In the genomic region with DNA sequence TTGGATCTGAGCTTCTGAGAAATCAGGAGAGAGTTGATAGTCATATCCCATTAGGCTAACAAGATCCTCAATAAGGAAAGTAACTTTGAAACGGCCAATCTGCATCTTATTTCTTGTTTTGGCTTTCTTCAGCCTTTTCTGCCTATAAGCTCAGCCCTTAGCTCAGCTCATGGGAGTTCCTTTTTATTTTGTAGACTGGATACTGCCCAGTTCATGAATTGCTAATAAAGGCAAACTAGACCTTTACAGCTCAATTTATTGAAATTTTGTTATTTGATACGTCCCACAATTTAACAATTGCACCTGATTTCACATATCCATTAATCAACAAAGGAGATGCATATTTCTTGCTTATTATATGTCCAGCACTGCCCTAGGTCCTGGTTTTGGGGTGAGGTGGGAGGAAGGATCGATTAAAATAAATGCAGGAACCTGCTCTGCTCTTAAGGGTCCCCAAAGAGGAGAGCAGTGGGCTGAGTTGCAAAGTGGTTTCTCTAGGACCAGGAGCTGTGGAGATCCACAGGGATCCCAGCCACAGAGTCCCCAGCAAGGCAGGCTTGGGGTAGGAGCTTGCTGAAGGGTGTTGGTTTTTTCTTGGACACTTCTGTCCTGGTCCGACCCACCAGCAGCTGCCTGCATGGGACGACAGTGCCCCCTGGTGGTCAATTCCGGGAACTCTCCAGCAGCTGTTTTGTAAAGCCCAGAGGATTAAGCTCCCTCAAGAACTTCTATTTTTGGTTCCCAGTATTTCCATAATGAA, we compare ENCODE assay signal across 1 cellular context.
TF ChIP-seq lines count a peak whose summit lies in the region.

No MANE protein-coding gene starts in this region.

TF ChIP-seq in GM12878, 131 proteins besides CTCF, POLR2A, EP300 and RAD21:
- no peak for TF ChIP-seq IRF5 (IDR thresholded peaks at IDR 0.05; ENCODE audit: borderline replicate concordance)
- TF ChIP-seq POLR2AphosphoS2 (IDR thresholded peaks at IDR 0.05; ENCODE audit: low read depth, low read length): no peak
- TF ChIP-seq TCF12 (IDR thresholded peaks at IDR 0.05; ENCODE audit: low read depth, low read length): peak; percentile 76
- TF ChIP-seq TCF3 (IDR thresholded peaks at IDR 0.05; ENCODE audit: borderline replicate concordance, insufficient read depth, low read depth, low read length): peak; percentile 77; the same call in 1 of the 2 replicates
- TF ChIP-seq WRNIP1 (IDR thresholded peaks at IDR 0.05; ENCODE audit: borderline replicate concordance, low read depth, low read length): peak; percentile 82; the same call in 1 of the 2 replicates
- TF ChIP-seq POU2F2 (IDR thresholded peaks at IDR 0.05; ENCODE audit: borderline replicate concordance, low read depth, low read length): 0 out of 3 replicates have a peak, but pooled peaks have one; percentile 47
- TF ChIP-seq MEF2A (IDR thresholded peaks at IDR 0.05; ENCODE audit: insufficient read depth, low read depth, low read length): peak; percentile 56; the same call in 1 of the 2 replicates
- TF ChIP-seq RUNX3 (IDR thresholded peaks at IDR 0.05; ENCODE audit: low read length): peak; percentile 24; the same call in 1 of the 2 replicates
- TF ChIP-seq KDM1A (IDR thresholded peaks at IDR 0.05; ENCODE audit: borderline replicate concordance): no peak
- TF ChIP-seq SMC3 (IDR thresholded peaks at IDR 0.05; ENCODE audit: borderline replicate concordance, low read length): peak; percentile 96
- TF ChIP-seq SKIL (IDR thresholded peaks at IDR 0.05; ENCODE audit: low read depth, poor library complexity, severe bottlenecking): peak; percentile 25
- no peak for TF ChIP-seq NR2C2 (IDR thresholded peaks at IDR 0.05; ENCODE audit: borderline replicate concordance, control insufficient read depth, insufficient read length, low read depth)
- peak; percentile 77 for TF ChIP-seq YY1 (IDR thresholded peaks at IDR 0.05; ENCODE audit: low read depth, low read length)
